Comparison of ENCODE assay signal across 8 cellular contexts in genomic region chr11:68002943-68003845, GRCh38. TPM values are rescaled to one million over a fixed set of nuclear protein-coding genes. Genes with fewer than 3 reads are reported as not detected.
DNase-seq lines count a peak whose midpoint lies in the region; ATAC-seq, FAIRE-seq and TF ChIP-seq lines count a peak whose summit lies in the region.

No MANE protein-coding gene starts in this region.

- intact Hi-C loops in activated CD4-positive, alpha-beta memory T cell treated with anti-CD3 and anti-CD28 coated beads for 36 hours (cut with micrococcal nuclease): loop anchor here (5.0 kb wide), 1 partner anchor 34 kb away; the partner anchor contains the start of gene TCIRG1

- POLR2A ChIA-PET in activated CD4-positive, alpha-beta memory T cell treated with anti-CD3 and anti-CD28 coated beads for 36 hours (lab: Charles Lee): no interaction called here

- peak overlapping the region; percentile 74 for H3K4me3 Mint-ChIP-seq in activated CD4-positive, alpha-beta memory T cell treated with anti-CD3 and anti-CD28 coated beads for 36 hours
- H3K4me3 Mint-ChIP-seq in endothelial cell (ENCODE audit: unreplicated experiment) (peak overlapping the region; percentile 91), nephron progenitor cell (peak overlapping the region; percentile 81), type B pancreatic cell (peak overlapping the region; percentile 82)

- no peak overlapping the region for H3K27ac Mint-ChIP-seq in activated CD4-positive, alpha-beta memory T cell treated with anti-CD3 and anti-CD28 coated beads for 36 hours
- H3K27ac Mint-ChIP-seq in endothelial cell (ENCODE audit: unreplicated experiment) (peak overlapping the region; percentile 57), nephron progenitor cell (no peak overlapping the region), type B pancreatic cell (peak overlapping the region; percentile 25)

- CTCF ChIA-PET in activated CD4-positive, alpha-beta memory T cell treated with anti-CD3 and anti-CD28 coated beads for 36 hours (lab: Charles Lee): interaction anchor here (0.7 kb wide), 1 partner anchor 9 kb away, joined by 4 read pairs; no protein-coding TSS in a partner anchor

- DNase-seq in COLO668 (lab: John Stamatoyannopoulos, UW; ENCODE audit: unreplicated experiment) (peak; percentile 71), NAMALWA (ENCODE audit: low spot score) (peak; percentile 85), endothelial cell (ENCODE audit: low spot score) (peak; percentile 29), nephron progenitor cell (peak; percentile 55), type B pancreatic cell (ENCODE audit: extremely low spot score, unreplicated experiment) (no peak), RCC 7860 (ENCODE audit: low spot score) (no peak)
- DNase-seq in activated CD4-positive, alpha-beta memory T cell treated with anti-CD3 and anti-CD28 coated beads for 36 hours: peak; percentile 52

- ATAC-seq in GM21737 (IDR thresholded peaks at IDR 0.05; ENCODE audit: unreplicated experiment): peak; percentile 34

- TF ChIP-seq CTCF in endothelial cell (IDR thresholded peaks at IDR 0.05; ENCODE audit: unreplicated experiment) (no peak), nephron progenitor cell (IDR thresholded peaks at IDR 0.05) (no peak), type B pancreatic cell (conservative IDR thresholded peaks at IDR 0.05) (no peak)

- no peaks in the 10 kb centered on the region for H3K36me3 Mint-ChIP-seq in activated CD4-positive, alpha-beta memory T cell treated with anti-CD3 and anti-CD28 coated beads for 36 hours
- H3K36me3 Mint-ChIP-seq in endothelial cell (ENCODE audit: low read depth, unreplicated experiment) (peaks cover 5% of the 10 kb centered on the region), nephron progenitor cell (ENCODE audit: low read depth) (no peaks in the 10 kb centered on the region), type B pancreatic cell (no peaks in the 10 kb centered on the region)

- H3K9me3 Mint-ChIP-seq in activated CD4-positive, alpha-beta memory T cell treated with anti-CD3 and anti-CD28 coated beads for 36 hours: no peaks in the 10 kb centered on the region
- H3K9me3 Mint-ChIP-seq in endothelial cell (ENCODE audit: unreplicated experiment) (no peaks in the 10 kb centered on the region), nephron progenitor cell (no peaks in the 10 kb centered on the region), type B pancreatic cell (no peaks in the 10 kb centered on the region)

- no peak for FAIRE-seq in RCC 7860 (lab: Jason Lieb, UNC)

- peaks cover 18% of the 10 kb centered on the region for H3K4me1 Mint-ChIP-seq in activated CD4-positive, alpha-beta memory T cell treated with anti-CD3 and anti-CD28 coated beads for 36 hours (ENCODE audit: low read depth)
- H3K4me1 Mint-ChIP-seq in endothelial cell (ENCODE audit: unreplicated experiment): peaks cover 12% of the 10 kb centered on the region
- peaks cover 15% of the 10 kb centered on the region for H3K4me1 Mint-ChIP-seq in nephron progenitor cell
- H3K4me1 Mint-ChIP-seq in type B pancreatic cell (ENCODE audit: unreplicated experiment): peaks cover 16% of the 10 kb centered on the region

- H3K27me3 Mint-ChIP-seq in activated CD4-positive, alpha-beta memory T cell treated with anti-CD3 and anti-CD28 coated beads for 36 hours: no peaks in the 10 kb centered on the region
- peaks cover 12% of the 10 kb centered on the region for H3K27me3 Mint-ChIP-seq in endothelial cell (ENCODE audit: unreplicated experiment)
- peaks cover 66% of the 10 kb centered on the region for H3K27me3 Mint-ChIP-seq in nephron progenitor cell (ENCODE audit: low read depth, poor library complexity)
- H3K27me3 Mint-ChIP-seq in type B pancreatic cell: peaks cover 22% of the 10 kb centered on the region

RNA-seq across cellular contexts. Expression of gene UNC93B1, which starts 0.7 kb away (rescaled TPM):
- total RNA-seq in activated CD4-positive, alpha-beta memory T cell treated with anti-CD3 and anti-CD28 coated beads for 36 hours: 10 to 100 TPM; 20.0 to 21.5 TPM
- 13.1 TPM for total RNA-seq in endothelial cell (ENCODE audit: unreplicated experiment)
- 13.0 and 13.7 TPM in 2 replicates for total RNA-seq in type B pancreatic cell (ENCODE audit: low replicate concordance)

RNA-seq across cellular contexts. Expression of gene ALDH3B1, which starts 6.9 kb away (rescaled TPM):
- total RNA-seq in activated CD4-positive, alpha-beta memory T cell treated with anti-CD3 and anti-CD28 coated beads for 36 hours: not detected
- total RNA-seq in endothelial cell (ENCODE audit: unreplicated experiment): not detected
- total RNA-seq in type B pancreatic cell (ENCODE audit: low replicate concordance): 0.95 and 1.7 TPM in 2 replicates

RNA-seq across cellular contexts. Expression of gene NDUFS8, which starts 27.3 kb away (rescaled TPM):
- 100 to 1,000 TPM; 134 to 140 TPM for total RNA-seq in activated CD4-positive, alpha-beta memory T cell treated with anti-CD3 and anti-CD28 coated beads for 36 hours
- total RNA-seq in endothelial cell (ENCODE audit: unreplicated experiment): 144 TPM
- total RNA-seq in type B pancreatic cell (ENCODE audit: low replicate concordance): 153 and 168 TPM in 2 replicates

RNA-seq across cellular contexts. Expression of gene TCIRG1, which starts 35.6 kb away (rescaled TPM):
- 100 to 1,000 TPM; 167 to 175 TPM for total RNA-seq in activated CD4-positive, alpha-beta memory T cell treated with anti-CD3 and anti-CD28 coated beads for 36 hours
- total RNA-seq in endothelial cell (ENCODE audit: unreplicated experiment): 294 TPM
- total RNA-seq in type B pancreatic cell (ENCODE audit: low replicate concordance): 37.0 and 49.7 TPM in 2 replicates

Comparison
In these comparisons a context has a peak if more than half of its experiments do, and no peak if none do; other contexts are left out.
1. DNase-seq: peak in COLO668 (single experiment), NAMALWA (single experiment), activated CD4-positive, alpha-beta memory T cell treated with anti-CD3 and anti-CD28 coated beads for 36 hours (single experiment), endothelial cell (single experiment) and nephron progenitor cell (single experiment); none in type B pancreatic cell (single experiment) and RCC 7860 (single experiment).
2. H3K27ac Mint-ChIP-seq: peak in endothelial cell (single experiment) and type B pancreatic cell (single experiment); none in activated CD4-positive, alpha-beta memory T cell treated with anti-CD3 and anti-CD28 coated beads for 36 hours (single experiment) and nephron progenitor cell (single experiment).
3. Peak in every context shown above with its lines, with median percentiles within 50 percentile points of each other: H3K4me3 Mint-ChIP-seq.